Comparison of ENCODE assay signal across 1 cellular context in the genomic region with DNA sequence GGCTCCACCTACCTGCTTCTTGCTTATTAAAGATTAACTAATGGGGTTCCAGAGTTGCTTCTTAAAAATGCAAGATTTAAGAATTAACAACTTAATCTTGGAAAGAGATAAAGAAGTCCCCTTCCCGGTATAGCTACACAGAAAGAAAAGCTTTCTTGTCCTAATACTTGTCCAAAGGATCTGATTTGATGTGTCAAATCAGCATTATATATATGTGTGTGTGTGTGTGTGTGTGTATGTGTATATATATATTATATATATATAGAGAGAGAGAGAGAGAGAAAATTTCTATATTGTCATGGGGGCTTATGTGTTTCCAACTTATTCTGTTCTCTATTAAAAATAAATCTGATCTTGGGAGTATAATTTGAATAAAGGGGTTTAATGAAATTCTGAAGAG.
TF ChIP-seq lines count a peak whose summit lies in the region.

No MANE protein-coding gene starts in this region.

TF ChIP-seq in GM12878, 131 proteins besides CTCF, POLR2A, EP300 and RAD21:
- TF ChIP-seq, protein P1, sequence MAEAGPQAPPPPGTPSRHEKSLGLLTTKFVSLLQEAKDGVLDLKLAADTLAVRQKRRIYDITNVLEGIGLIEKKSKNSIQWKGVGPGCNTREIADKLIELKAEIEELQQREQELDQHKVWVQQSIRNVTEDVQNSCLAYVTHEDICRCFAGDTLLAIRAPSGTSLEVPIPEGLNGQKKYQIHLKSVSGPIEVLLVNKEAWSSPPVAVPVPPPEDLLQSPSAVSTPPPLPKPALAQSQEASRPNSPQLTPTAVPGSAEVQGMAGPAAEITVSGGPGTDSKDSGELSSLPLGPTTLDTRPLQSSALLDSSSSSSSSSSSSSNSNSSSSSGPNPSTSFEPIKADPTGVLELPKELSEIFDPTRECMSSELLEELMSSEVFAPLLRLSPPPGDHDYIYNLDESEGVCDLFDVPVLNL (IDR thresholded peaks at IDR 0.05; ENCODE audit: low read depth, low read length), result no peak
- TF ChIP-seq, protein P2, sequence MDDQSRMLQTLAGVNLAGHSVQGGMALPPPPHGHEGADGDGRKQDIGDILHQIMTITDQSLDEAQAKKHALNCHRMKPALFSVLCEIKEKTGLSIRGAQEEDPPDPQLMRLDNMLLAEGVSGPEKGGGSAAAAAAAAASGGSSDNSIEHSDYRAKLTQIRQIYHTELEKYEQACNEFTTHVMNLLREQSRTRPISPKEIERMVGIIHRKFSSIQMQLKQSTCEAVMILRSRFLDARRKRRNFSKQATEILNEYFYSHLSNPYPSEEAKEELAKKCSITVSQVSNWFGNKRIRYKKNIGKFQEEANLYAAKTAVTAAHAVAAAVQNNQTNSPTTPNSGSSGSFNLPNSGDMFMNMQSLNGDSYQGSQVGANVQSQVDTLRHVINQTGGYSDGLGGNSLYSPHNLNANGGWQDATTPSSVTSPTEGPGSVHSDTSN (IDR thresholded peaks at IDR 0.05; ENCODE audit: insufficient replicate concordance, low read depth, low read length), result no peak
- no peak for TF ChIP-seq SUPT20H (IDR thresholded peaks at IDR 0.05; ENCODE audit: borderline replicate concordance, control insufficient read depth, low read depth, low read length)
- no peak for TF ChIP-seq WRNIP1 (IDR thresholded peaks at IDR 0.05; ENCODE audit: borderline replicate concordance, low read depth, low read length)
- no peak for TF ChIP-seq CREM (IDR thresholded peaks at IDR 0.05; ENCODE audit: low read depth)
- no peak for TF ChIP-seq RBBP5 (conservative IDR thresholded peaks at IDR 0.05)
- TF ChIP-seq SMARCA5 (IDR thresholded peaks at IDR 0.05), result no peak
- no peak for TF ChIP-seq PAX8 (IDR thresholded peaks at IDR 0.05)
- no peak for TF ChIP-seq GABPA (IDR thresholded peaks at IDR 0.05; ENCODE audit: low read depth)
- TF ChIP-seq, protein P3, sequence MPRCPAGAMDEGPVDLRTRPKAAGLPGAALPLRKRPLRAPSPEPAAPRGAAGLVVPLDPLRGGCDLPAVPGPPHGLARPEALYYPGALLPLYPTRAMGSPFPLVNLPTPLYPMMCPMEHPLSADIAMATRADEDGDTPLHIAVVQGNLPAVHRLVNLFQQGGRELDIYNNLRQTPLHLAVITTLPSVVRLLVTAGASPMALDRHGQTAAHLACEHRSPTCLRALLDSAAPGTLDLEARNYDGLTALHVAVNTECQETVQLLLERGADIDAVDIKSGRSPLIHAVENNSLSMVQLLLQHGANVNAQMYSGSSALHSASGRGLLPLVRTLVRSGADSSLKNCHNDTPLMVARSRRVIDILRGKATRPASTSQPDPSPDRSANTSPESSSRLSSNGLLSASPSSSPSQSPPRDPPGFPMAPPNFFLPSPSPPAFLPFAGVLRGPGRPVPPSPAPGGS (IDR thresholded peaks at IDR 0.05; ENCODE audit: borderline replicate concordance, insufficient read depth, low read depth, low read length, poor library complexity, severe bottlenecking), result no peak
- no peak for TF ChIP-seq RB1 (IDR thresholded peaks at IDR 0.05; ENCODE audit: borderline replicate concordance)
- TF ChIP-seq SREBF2 (IDR thresholded peaks at IDR 0.05; ENCODE audit: low read length), result no peak
- no peak for TF ChIP-seq EZH2 (IDR thresholded peaks at IDR 0.05; ENCODE audit: borderline replicate concordance, control insufficient read depth, low read depth, low read length)
